Comparison of ENCODE assay signal across 14 cellular contexts in the genomic region with DNA sequence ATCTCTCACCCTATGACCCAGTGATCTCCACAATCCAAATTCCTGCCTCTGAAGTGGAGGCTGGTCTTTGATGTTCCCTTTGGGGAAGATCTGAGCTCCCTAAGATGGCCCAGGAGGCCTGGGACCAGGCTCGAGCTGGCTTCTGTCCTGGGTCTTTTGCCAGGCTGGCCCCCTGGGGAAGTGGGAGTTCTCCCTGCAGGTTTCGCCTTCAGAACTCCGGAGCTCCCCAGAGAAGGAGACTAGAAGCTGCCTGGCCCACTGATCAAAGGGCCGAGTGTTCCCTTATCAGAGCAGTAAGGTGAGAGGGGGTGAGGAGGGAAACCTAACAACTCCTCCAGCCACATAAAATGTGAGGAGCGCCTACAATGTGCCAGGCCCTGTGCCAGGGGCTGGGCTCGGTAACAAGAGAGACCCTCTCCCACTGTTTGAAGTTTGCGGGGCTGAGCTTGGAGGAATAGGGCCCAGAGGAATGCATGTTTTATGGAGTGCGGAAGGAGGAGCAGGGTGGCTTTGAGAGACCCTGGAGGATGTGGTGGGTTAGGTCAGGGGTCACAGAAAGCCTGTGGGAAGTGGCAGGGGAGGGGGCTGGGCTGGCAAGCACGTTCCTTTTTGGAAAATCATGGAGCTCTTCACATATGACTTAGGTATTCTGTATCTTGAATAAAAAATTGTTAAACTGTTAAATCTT.
"Had no signal": no experiment of that assay in that cellular context is flagged by ENCODE, and none has a peak within 500 bp of the region (broad histone marks: within the 10 kb centered on the region; RNA-seq: fewer than 3 reads in every experiment).

No MANE protein-coding gene starts in this region.

- H3K9me3 ChIP-seq: colonic mucosa had no signal

- H3K27ac ChIP-seq: colonic mucosa, dorsolateral prefrontal cortex, VCaP had no signal

- H3K4me3 Mint-ChIP-seq: activated naive CD8-positive, alpha-beta T cell; activated T-cell treated with anti-CD3 and anti-CD28 coated beads, Interleukin-2, amount 50 U/mL, for 24 hours; activated T-helper 17 cell treated with anti-CD3 and anti-CD28 coated beads, Interleukin-2, amount 50 U/mL, for 72 hours; central memory CD8-positive, alpha-beta T cell; natural killer cell treated with Interleukin-12 subunit alpha and Interleukin-12 subunit beta and Interleukin-15 and Interleukin-18, amount 100 ng/mL, for 72 hours; T-helper 2 cell treated with Interferon-gamma antibody and Interleukin-4, amounts not matched to agents 5 μg/mL and 100 μg/mL, for 36 hours had no signal

- DNase-seq: colonic mucosa, foreskin fibroblast, nucleus accumbens had no signal

- H3K9me3 Mint-ChIP-seq: activated T-cell treated with anti-CD3 and anti-CD28 coated beads, Interleukin-2, amount 50 U/mL, for 24 hours; activated T-helper 17 cell treated with anti-CD3 and anti-CD28 coated beads, Interleukin-2, amount 50 U/mL, for 72 hours; central memory CD8-positive, alpha-beta T cell; natural killer cell treated with Interleukin-12 subunit alpha and Interleukin-12 subunit beta and Interleukin-15 and Interleukin-18, amount 100 ng/mL, for 72 hours; T-helper 2 cell treated with Interferon-gamma antibody and Interleukin-4, amounts not matched to agents 5 μg/mL and 100 μg/mL, for 36 hours had no signal

- H3K27ac Mint-ChIP-seq: activated naive CD8-positive, alpha-beta T cell; activated T-cell treated with anti-CD3 and anti-CD28 coated beads, Interleukin-2, amount 50 U/mL, for 24 hours; activated T-helper 17 cell treated with anti-CD3 and anti-CD28 coated beads, Interleukin-2, amount 50 U/mL, for 72 hours; natural killer cell treated with Interleukin-12 subunit alpha and Interleukin-12 subunit beta and Interleukin-15 and Interleukin-18, amount 100 ng/mL, for 72 hours; T-helper 2 cell treated with Interferon-gamma antibody and Interleukin-4, amounts not matched to agents 5 μg/mL and 100 μg/mL, for 36 hours had no signal

- H3K4me1 ChIP-seq: colonic mucosa had no signal

- H3K4me1 Mint-ChIP-seq: activated T-helper 17 cell treated with anti-CD3 and anti-CD28 coated beads, Interleukin-2, amount 50 U/mL, for 72 hours had no signal

- H3K36me3 ChIP-seq: colonic mucosa had no signal

- H3K4me3 ChIP-seq: colonic mucosa, dorsolateral prefrontal cortex, lung had no signal

- ATAC-seq: left lobe of liver; natural killer cell treated with Interleukin-12 subunit alpha and Interleukin-12 subunit beta and Interleukin-15 and Interleukin-18, amount 100 ng/mL, for 72 hours; SK-N-SH treated with all-trans-retinoic acid at 6 μM for 48 hours had no signal

- H3K27me3 ChIP-seq: colonic mucosa had no signal

- H3K36me3 Mint-ChIP-seq: activated naive CD8-positive, alpha-beta T cell; natural killer cell treated with Interleukin-12 subunit alpha and Interleukin-12 subunit beta and Interleukin-15 and Interleukin-18, amount 100 ng/mL, for 72 hours had no signal
